Comparison of ENCODE assay signal across 15 cellular contexts in the genomic region with DNA sequence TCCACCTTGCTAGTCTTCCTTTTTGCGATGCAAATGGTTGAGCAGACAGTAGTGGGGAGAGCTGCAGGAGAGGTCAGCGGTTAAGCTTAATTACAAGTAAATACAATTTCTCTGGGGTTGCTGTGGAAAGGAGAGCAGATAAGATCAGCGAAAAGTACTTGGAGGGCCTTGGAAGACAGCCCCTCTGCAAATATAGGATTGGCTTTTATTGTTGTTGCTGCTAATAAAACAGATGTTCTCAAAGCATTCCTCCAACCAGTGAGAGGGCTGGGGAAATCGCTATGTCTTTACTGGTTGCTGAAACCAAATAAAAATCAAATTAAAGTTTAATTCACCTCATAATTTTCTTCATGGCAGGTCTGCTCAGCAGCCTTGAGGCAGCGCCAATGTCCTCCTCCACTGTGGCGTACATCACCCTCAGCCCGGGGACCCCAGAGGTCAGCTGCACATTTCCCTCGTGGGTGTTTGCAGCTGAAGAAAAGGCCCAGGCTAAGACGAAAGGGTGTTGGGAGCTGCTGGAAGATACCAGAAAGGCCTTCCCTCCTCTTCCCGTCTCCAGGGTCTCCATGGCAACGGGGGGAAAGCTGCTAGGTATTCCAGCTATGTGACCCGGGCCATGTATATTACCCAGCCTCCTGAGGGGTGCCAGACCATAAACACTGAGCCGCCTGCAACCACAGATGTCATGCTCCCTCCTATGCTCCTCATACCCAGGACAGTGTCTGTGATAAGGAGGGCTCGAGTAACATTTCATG. TPM values are rescaled to one million over a fixed set of nuclear protein-coding genes. Genes with fewer than 3 reads are reported as not detected.
DNase-seq lines count a peak whose midpoint lies in the region; ATAC-seq, FAIRE-seq and TF ChIP-seq lines count a peak whose summit lies in the region.
"Had no signal": no experiment of that assay in that cellular context is flagged by ENCODE, and none has a peak within 500 bp of the region (broad histone marks: within the 10 kb centered on the region; RNA-seq: fewer than 3 reads in every experiment).

No MANE protein-coding gene starts in this region.

- H3K27ac Mint-ChIP-seq in immature natural killer cell = no peak overlapping the region
- H3K27ac Mint-ChIP-seq: dendritic cell treated with granulocyte-macrophage colony-stimulating factor and Interleukin-4, amounts not matched to agents 40 ng/mL and 50 ng/mL, for 4 days had no signal

- WGBS in K562 (ENCODE audit: insufficient coverage, low coverage, missing lambda C conversion rate) = 2% methylated on average over 14 of the region's 14 CpGs
- 47 to 54% methylated on average over 14 of the region's 14 CpGs for WGBS in aorta, 2 donors

- H3K4me1 ChIP-seq in cardiac muscle cell (ENCODE audit: low read depth) (peaks cover 23% of the 10 kb centered on the region), K562 (replicated peaks in 1 of 2; ENCODE audit: control insufficient read depth in 2 of 2, insufficient read depth in 2 of 2, low read length in 2 of 2) (peaks cover 0 to 12% of the 10 kb centered on the region in 2 experiments; a peak in 3 of 5 replicates), aorta (ENCODE audit: control insufficient read depth in 1 of 2, insufficient read depth in 2 of 2, low read length in 2 of 2) (no peaks in the 10 kb centered on the region)

- no peak overlapping the region for H2AFZ ChIP-seq in K562 (ENCODE audit: low read depth, low read length)

- H3K4me1 Mint-ChIP-seq in immature natural killer cell = no peaks in the 10 kb centered on the region

- H3K36me3 ChIP-seq in cardiac muscle cell = no peaks in the 10 kb centered on the region
- no peaks in the 10 kb centered on the region for H3K36me3 ChIP-seq in K562 (ENCODE audit: control insufficient read depth, insufficient read depth, low read length)
- no peaks in the 10 kb centered on the region for H3K36me3 ChIP-seq in aorta (ENCODE audit: control insufficient read depth in 1 of 2, insufficient read depth in 2 of 2, low read length in 1 of 2)
- H3K36me3 ChIP-seq: heart left ventricle, WERI-Rb-1 had no signal

- H3K9me3 ChIP-seq in cardiac muscle cell (ENCODE audit: low read depth) = no peaks in the 10 kb centered on the region
- H3K9me3 ChIP-seq in K562 (replicated peaks; ENCODE audit: control insufficient read depth, insufficient read depth, low read depth, low read length) = no peaks in the 10 kb centered on the region
- H3K9me3 ChIP-seq in aorta (ENCODE audit: control insufficient read depth, low read length) = peaks cover 5% of the 10 kb centered on the region

- H3K36me3 Mint-ChIP-seq in immature natural killer cell = no peaks in the 10 kb centered on the region

- H3K4me3 Mint-ChIP-seq in immature natural killer cell = no peak overlapping the region
- H3K4me3 Mint-ChIP-seq: dendritic cell treated with granulocyte-macrophage colony-stimulating factor and Interleukin-4, amounts not matched to agents 40 ng/mL and 50 ng/mL, for 4 days had no signal

- H3K27me3 ChIP-seq in cardiac muscle cell = no peaks in the 10 kb centered on the region
- peaks cover 12 to 17% of the 10 kb centered on the region in 2 experiments for H3K27me3 ChIP-seq in K562 (ENCODE audit: control insufficient read depth in 2 of 2, insufficient read depth in 2 of 2, low read length in 2 of 2)
- H3K27me3 ChIP-seq in aorta (ENCODE audit: control insufficient read depth in 1 of 2, insufficient read depth in 2 of 2, low read length in 1 of 2) = no peaks in the 10 kb centered on the region

- in situ Hi-C loops in K562 (cut with MboI) = no loop called here

- H3K27me3 Mint-ChIP-seq in immature natural killer cell (ENCODE audit: low read depth in 3 of 3) = peaks cover 2 to 15% (median 6%) of the 10 kb centered on the region in 3 donors

- TF ChIP-seq CTCF in cardiac muscle cell (IDR thresholded peaks at IDR 0.05; ENCODE audit: low read depth, low read length) = no peak
- TF ChIP-seq CTCF in K562 (IDR thresholded peaks at IDR 0.05 in 2 of 3, conservative IDR thresholded peaks at IDR 0.05 in 1 of 3; ENCODE audit: insufficient read depth in 2 of 3, low read depth in 1 of 3, low read length in 3 of 3) = no peak

- no peak for TF ChIP-seq RAD21 in K562 (CRISPR knock-in tag; conservative IDR thresholded peaks at IDR 0.05 in 1 of 2, IDR thresholded peaks at IDR 0.05 in 1 of 2)

- peak overlapping the region; percentile 0 for H3K4me3 ChIP-seq in cardiac muscle cell
- no peak overlapping the region for H3K4me3 ChIP-seq in K562
- no peak overlapping the region for H3K4me3 ChIP-seq in aorta (ENCODE audit: low read length in 2 of 2)
- H3K4me3 ChIP-seq: heart left ventricle had no signal

- no peak overlapping the region for H3K4me2 ChIP-seq in K562 (ENCODE audit: insufficient read depth, low read length)

- POLR2A ChIA-PET in K562 (lab: Yijun Ruan, JAX) = interaction anchor here (0.6 to 0.7 kb wide), 3 partner anchors 102 to 1465 kb away, joined by 3 read pairs; no protein-coding TSS in a partner anchor

- no peak overlapping the region for H3K9ac ChIP-seq in K562 (ENCODE audit: insufficient read depth in 1 of 2, low read depth in 2 of 2, low read length in 2 of 2)

- H4K20me1 ChIP-seq in K562 (replicated peaks; ENCODE audit: control insufficient read depth, insufficient read depth, low read length) = no peaks in the 10 kb centered on the region

- no TSS peak for BruUV-seq in K562 (replicated peaks; lab: Mats Ljungman, UMichigan)

- no peak for TF ChIP-seq EP300 in K562 (IDR thresholded peaks at IDR 0.05; ENCODE audit: low read length)

- no peak for ATAC-seq in left cardiac atrium
- ATAC-seq in K562 = peak; percentile 30; the same call in 1 of the 3 replicates
- no peak for ATAC-seq in aorta (ENCODE audit: low FRiP score)
- ATAC-seq: heart left ventricle had no signal

- TF ChIP-seq POLR2A in K562 (conservative IDR thresholded peaks at IDR 0.05) = no peak

- H3K9me3 Mint-ChIP-seq in immature natural killer cell = peaks cover 0 to 2% (median 0%) of the 10 kb centered on the region in 6 donors

- peaks cover 3% of the 10 kb centered on the region for H3K9me1 ChIP-seq in K562 (ENCODE audit: control insufficient read depth, insufficient read depth, low read length)

- peak overlapping the region; percentile 81 for H3K27ac ChIP-seq in cardiac muscle cell
- H3K27ac ChIP-seq in K562 (ENCODE audit: extremely low read depth, low read depth, low read length) = no peak overlapping the region
- no peak overlapping the region for H3K27ac ChIP-seq in aorta (ENCODE audit: low read depth in 1 of 2, low read length in 2 of 2)
- H3K27ac ChIP-seq: heart left ventricle, RWPE1, WERI-Rb-1 had no signal

- DNase-seq in cardiac muscle cell (ENCODE audit: low read depth in 1 of 2, low spot score in 1 of 2) (peak; percentile 29 to 77), left cardiac atrium (no peak), K562 (ENCODE audit: extremely low read depth in 1 of 4, low spot score in 3 of 4) (no peak), left kidney (ENCODE audit: low read depth, low spot score) (peak; percentile 97), immature natural killer cell (no peak), aorta (no peak)
- no peak for DNase-seq in activated CD4-positive, alpha-beta T cell treated with anti-CD3 and anti-CD28 coated beads for 48 hours
- DNase-seq in activated CD8-positive, alpha-beta memory T cell treated with anti-CD3 and anti-CD28 coated beads, Interleukin-2, amount 50 U/mL, for 48 hours = no peak
- DNase-seq: activated effector memory CD4-positive, alpha-beta T cell treated with anti-CD3 and anti-CD28 coated beads, Interleukin-2, amount 50 U/mL, for 16 hours; HCEC 1CT; heart left ventricle; stimulated activated CD4-positive, alpha-beta T cell treated with anti-CD3 and anti-CD28 coated beads, Interleukin-2, amount 100 ng/mL, for 48 hours; WERI-Rb-1 had no signal

- H3K79me2 ChIP-seq in K562 (ENCODE audit: control insufficient read depth, insufficient read depth, low read length) = no peaks in the 10 kb centered on the region

- CTCF ChIA-PET in K562 (lab: Yijun Ruan, JAX; ENCODE audit: low intra/inter-chr PET ratio) = no interaction called here

- FAIRE-seq in K562 (lab: Jason Lieb, UNC) = no peak

- intact Hi-C loops in left cardiac atrium (cut with DNase I) = no loop called here
- intact Hi-C loops in K562 (cut with micrococcal nuclease) = no loop called here
- intact Hi-C loops in aorta (cut with DNase I) = no loop called here

TF ChIP-seq in K562, 482 proteins besides CTCF, POLR2A, EP300 and RAD21 (continues in another document):
- TF ChIP-seq, protein P1, sequence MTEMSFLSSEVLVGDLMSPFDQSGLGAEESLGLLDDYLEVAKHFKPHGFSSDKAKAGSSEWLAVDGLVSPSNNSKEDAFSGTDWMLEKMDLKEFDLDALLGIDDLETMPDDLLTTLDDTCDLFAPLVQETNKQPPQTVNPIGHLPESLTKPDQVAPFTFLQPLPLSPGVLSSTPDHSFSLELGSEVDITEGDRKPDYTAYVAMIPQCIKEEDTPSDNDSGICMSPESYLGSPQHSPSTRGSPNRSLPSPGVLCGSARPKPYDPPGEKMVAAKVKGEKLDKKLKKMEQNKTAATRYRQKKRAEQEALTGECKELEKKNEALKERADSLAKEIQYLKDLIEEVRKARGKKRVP (CRISPR knock-in tag; IDR thresholded peaks at IDR 0.05) = no peak
- no peak for TF ChIP-seq NCOA2 (IDR thresholded peaks at IDR 0.05; ENCODE audit: partially characterized antibody in 2 of 2)

RNA-seq across cellular contexts. Expression of a gene that starts 54.6 kb away (rescaled TPM):
- 6.4 and 21.9 TPM in 2 replicates for total RNA-seq in cardiac muscle cell
- 9.2 and 25.6 TPM in 2 replicates for polyA plus RNA-seq in cardiac muscle cell
- 1 to 10 TPM; 7.6 to 9.5 TPM for total RNA-seq in left cardiac atrium
- 34.9 and 64.7 TPM in 2 replicates for total RNA-seq in K562 (2011; cell fraction: chromatin; rRNA removed; ENCODE audit: low replicate concordance)
- total RNA-seq in K562 (2011; cell fraction: nucleolus; rRNA removed) = 9.8 and 13.7 TPM in 2 replicates
- 33.9 and 47.9 TPM in 2 replicates for total RNA-seq in K562 (2011; cell fraction: nucleoplasm; rRNA removed)
- 6.0 and 8.5 TPM in 2 replicates for total RNA-seq in K562 (2014; rRNA removed)
- total RNA-seq in K562 (2014; rRNA removed; fragmentation: Illumina TruSeq; extraction: Trizol) = 18.2 and 20.1 TPM in 2 replicates
- 14.4 and 14.9 TPM in 2 replicates for total RNA-seq in K562 (2015; rRNA removed; fragmentation: Illumina TruSeq; extraction: Trizol)
- 19.9 and 22.3 TPM in 2 replicates for total RNA-seq in K562 (2021)
- 13.6 and 14.2 TPM in 2 replicates for polyA plus RNA-seq in K562 (2011; rRNA removed)
- 13.0 and 21.3 TPM in 2 replicates for polyA plus RNA-seq in K562 (2011; cell fraction: cytosol; rRNA removed)
- polyA plus RNA-seq in K562 (2011; cell fraction: nucleus; rRNA removed) = 15.4 and 22.1 TPM in 2 replicates
- 3.2 and 5.0 TPM in 2 replicates for polyA plus RNA-seq in K562 (2012)
- 7.9 and 8.2 TPM in 2 replicates for polyA plus RNA-seq in K562 (2014; fragmentation: Illumina TruSeq; extraction: Trizol)
- 1 to 10 TPM; 2.6 to 6.0 TPM for polyA plus RNA-seq in K562 (2014; fragmentation: Nextera tagmentation; extraction: Ambion mirVana)
- 5.9 and 8.8 TPM in 2 replicates for polyA plus RNA-seq in K562 (2014; rRNA removed)
- polyA minus RNA-seq in K562 (2011; rRNA and poly(A)+ RNA removed) = 33.3 and 39.0 TPM in 2 replicates
- polyA minus RNA-seq in K562 (2011; cell fraction: cytosol; rRNA and poly(A)+ RNA removed) = 8.8 and 9.9 TPM in 2 replicates
- 16.7 and 24.5 TPM in 2 replicates for polyA minus RNA-seq in K562 (2011; cell fraction: nucleus; rRNA and poly(A)+ RNA removed)
- polyA plus RNA-seq in immature natural killer cell = 1 to 10 TPM in 2 of 3 donors, under 1 TPM in 1; 0.70 to 8.7 (median 4.4) TPM
- total RNA-seq in aorta = 10 to 100 TPM; 25.0 to 28.6 TPM
- polyA plus RNA-seq in aorta = 1 to 10 TPM; 1.1 to 2.4 TPM

Comparison
In these comparisons a context has a peak if more than half of its experiments do, and no peak if none do; other contexts are left out.
1. DNase-seq: peak in cardiac muscle cell (2 of 2) and left kidney (single experiment); none in left cardiac atrium (single experiment), K562 (0 of 4), activated CD4-positive, alpha-beta T cell treated with anti-CD3 and anti-CD28 coated beads for 48 hours (single experiment), immature natural killer cell (0 of 3), aorta (0 of 2) and activated CD8-positive, alpha-beta memory T cell treated with anti-CD3 and anti-CD28 coated beads, Interleukin-2, amount 50 U/mL, for 48 hours (single experiment).